8 cellular contexts compared by ENCODE assay signal in the genomic region with DNA sequence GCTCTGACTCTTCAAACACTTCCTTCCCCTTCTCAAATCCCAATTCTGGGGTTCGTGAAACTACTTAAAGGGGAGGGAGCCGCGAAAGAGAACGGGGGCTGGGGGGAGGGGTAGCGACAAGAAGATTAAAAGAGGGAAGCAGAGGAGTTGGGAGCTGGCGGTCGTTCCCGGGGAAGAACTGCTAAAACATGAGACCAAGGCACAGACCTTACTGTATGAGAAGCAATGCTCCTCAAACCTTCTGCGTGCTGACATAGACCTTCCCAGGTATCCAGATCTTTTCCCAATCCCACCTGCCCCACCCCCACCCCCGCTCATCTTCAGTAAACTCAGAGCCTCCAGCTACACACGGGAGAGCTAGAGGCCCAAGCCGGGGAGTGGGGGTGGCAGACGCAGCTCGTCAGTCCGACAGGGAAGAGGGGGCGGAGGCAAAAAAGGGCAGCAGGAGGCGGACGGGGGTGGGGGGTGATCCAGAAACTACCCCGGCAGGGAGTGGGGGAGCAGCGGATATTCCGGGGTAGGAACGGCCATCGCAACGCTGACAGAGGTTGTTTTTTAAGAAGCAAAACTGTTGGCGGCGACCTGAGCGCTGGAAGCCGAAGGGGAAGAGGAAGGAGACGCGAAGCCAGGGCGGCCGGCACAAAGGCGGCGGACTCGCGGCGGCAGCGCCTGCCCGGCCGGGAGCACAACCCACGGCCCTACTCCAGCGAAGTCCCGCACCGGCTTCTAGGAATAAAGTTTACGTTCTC. TPM values are rescaled to one million over a fixed set of nuclear protein-coding genes. Genes with fewer than 3 reads are reported as not detected.
A peak's percentile ranks its signal among the peaks of the same experiment; 100 is the strongest.
DNase-seq lines count a peak whose midpoint lies in the region; ATAC-seq and TF ChIP-seq lines count a peak whose summit lies in the region.

No MANE protein-coding gene starts in this region.

- H3K36me3 ChIP-seq in KMS-11 (ENCODE audit: insufficient read depth) (no peaks in the 10 kb centered on the region), Peyer's patch (no peaks in the 10 kb centered on the region)

- peak overlapping the region; percentile 96 for H2AFZ ChIP-seq in KMS-11 (ENCODE audit: low read depth)

- peak overlapping the region; percentile 97 for H3K4me2 ChIP-seq in KMS-11

- POLR2A ChIA-PET in naive thymus-derived CD8-positive, alpha-beta T cell (lab: Charles Lee) = no interaction called here

- no peaks in the 10 kb centered on the region for H3K9me3 ChIP-seq in Peyer's patch

- DNase-seq in EH (ENCODE audit: low read depth) (peak; percentile 94), Peyer's patch (peak; percentile 69 to 91 (median 90)), fibroblast of the conjunctiva (ENCODE audit: low read depth) (peak; percentile 92), substantia nigra (lab: John Stamatoyannopoulos, UW) (peak in 48 of 49 donors; percentile 27 to 93 (median 81))
- DNase-seq in activated effector memory CD4-positive, alpha-beta T cell treated with anti-CD3 and anti-CD28 coated beads, Interleukin-2, amount 50 U/mL, for 16 hours = peak; percentile 70
- DNase-seq in naive thymus-derived CD8-positive, alpha-beta T cell = peak in 9 of 10 donors; percentile 11 to 65 (median 21)

- H3K36me3 Mint-ChIP-seq in naive thymus-derived CD8-positive, alpha-beta T cell = peaks cover 0 to 5% (median 4%) of the 10 kb centered on the region in 3 donors

- H3K4me3 Mint-ChIP-seq in naive thymus-derived CD8-positive, alpha-beta T cell = peak overlapping the region; percentile 83 to 93 (median 91)

- H3K27me3 ChIP-seq in KMS-11 (ENCODE audit: insufficient read depth, low read depth) = no peaks in the 10 kb centered on the region
- H3K27me3 ChIP-seq in Peyer's patch = no peaks in the 10 kb centered on the region

- no peaks in the 10 kb centered on the region for H4K20me1 ChIP-seq in KMS-11 (ENCODE audit: insufficient read depth)

- ATAC-seq in GM21786 (IDR thresholded peaks at IDR 0.05; ENCODE audit: unreplicated experiment) = peak; percentile 64
- peak; percentile 64 to 80 for ATAC-seq in naive thymus-derived CD8-positive, alpha-beta T cell

- H3K4me1 Mint-ChIP-seq in naive thymus-derived CD8-positive, alpha-beta T cell = peaks cover 6 to 20% (median 13%) of the 10 kb centered on the region in 4 donors

- H3K4me3 ChIP-seq in KMS-11 (IDR thresholded peaks at IDR 0.05; ENCODE audit: insufficient read depth, low read depth, low read length) (peak overlapping the region; percentile 44), Peyer's patch (peak overlapping the region; percentile 52 to 86 (median 66))

- H3K4me1 ChIP-seq in KMS-11 (ENCODE audit: low read depth, poor library complexity, severe bottlenecking) = peaks cover 44% of the 10 kb centered on the region
- peaks cover 0 to 17% (median 0%) of the 10 kb centered on the region in 4 donors for H3K4me1 ChIP-seq in Peyer's patch

- H3K27me3 Mint-ChIP-seq in naive thymus-derived CD8-positive, alpha-beta T cell = peaks cover 8 to 19% (median 10%) of the 10 kb centered on the region in 5 donors

- TF ChIP-seq CTCF in KMS-11 (conservative IDR thresholded peaks at IDR 0.05; ENCODE audit: low read depth, low read length) (no peak), Peyer's patch (IDR thresholded peaks at IDR 0.05) (no peak)

- H3K79me2 ChIP-seq in KMS-11 (ENCODE audit: insufficient read depth, low read depth) = peaks cover 38% of the 10 kb centered on the region; the same call in 1 of the 2 replicates

- peak; percentile 40 to 60 for TF ChIP-seq POLR2A in Peyer's patch (IDR thresholded peaks at IDR 0.05)

- H3K9me3 Mint-ChIP-seq in naive thymus-derived CD8-positive, alpha-beta T cell = no peaks in the 10 kb centered on the region

- peak overlapping the region in 8 of 10 donors; percentile 6 to 87 (median 70) for H3K27ac Mint-ChIP-seq in naive thymus-derived CD8-positive, alpha-beta T cell

- peak overlapping the region; percentile 87 for H3K9ac ChIP-seq in KMS-11

- H3K27ac ChIP-seq in KMS-11 = peak overlapping the region; percentile 86
- peak overlapping the region; percentile 75 to 99 (median 90) for H3K27ac ChIP-seq in Peyer's patch
- peak overlapping the region; percentile 97 for H3K27ac ChIP-seq in substantia nigra (ENCODE audit: low read depth, low read length, poor library complexity, severe bottlenecking)

RNA-seq across cellular contexts. Expression of a gene that starts 1.0 kb away (rescaled TPM):
- total RNA-seq in Peyer's patch = 100 to 1,000 TPM; 104 to 301 (median 157) TPM
- 10 to 100 TPM; 24.4 to 30.4 TPM for total RNA-seq in naive thymus-derived CD8-positive, alpha-beta T cell
- 10 to 100 TPM in 2 of 3 donors, 1 to 10 TPM in 1; 6.3 to 14.7 (median 12.3) TPM for polyA plus RNA-seq in naive thymus-derived CD8-positive, alpha-beta T cell

Comparison
In these comparisons a context has a peak if more than half of its experiments do, and no peak if none do; other contexts are left out.
1. Peak in every context shown above with its lines: DNase-seq, ATAC-seq, H3K4me3 ChIP-seq and H3K27ac ChIP-seq.
2. DNase-seq: peak in every context shown above with its lines; median percentile 94 in EH; 92 in fibroblast of the conjunctiva; 90 in Peyer's patch; 81 in substantia nigra; 70 in activated effector memory CD4-positive, alpha-beta T cell treated with anti-CD3 and anti-CD28 coated beads, Interleukin-2, amount 50 U/mL, for 16 hours; 21 in naive thymus-derived CD8-positive, alpha-beta T cell.